In genomic region chr6:7991992-7992815, GRCh38 we compare ENCODE assay signal across 8 cellular contexts.
A peak's percentile ranks its signal among the peaks of the same experiment; 100 is the strongest.
DNase-seq lines count a peak whose midpoint lies in the region; ATAC-seq and TF ChIP-seq lines count a peak whose summit lies in the region.

No MANE protein-coding gene starts in this region.

- no peaks in the 10 kb centered on the region for H3K79me2 ChIP-seq in OCI-LY1 (ENCODE audit: insufficient read depth, low read length)

- H3K9me2 ChIP-seq in OCI-LY1 (ENCODE audit: low read depth, low read length) = no peaks in the 10 kb centered on the region

- H3K27ac ChIP-seq in OCI-LY1 (ENCODE audit: low read depth, low read length, poor library complexity, severe bottlenecking) (no peak overlapping the region), epithelial cell of prostate (peak overlapping the region; percentile 23)

- TF ChIP-seq CTCF in OCI-LY1 (IDR thresholded peaks at IDR 0.05; ENCODE audit: low read length) = peak; percentile 72
- peak; percentile 21 to 43 (median 34) for TF ChIP-seq CTCF in nephron (IDR thresholded peaks at IDR 0.05; ENCODE audit: unreplicated experiment in 3 of 3)

- ATAC-seq in GM18505 (IDR thresholded peaks at IDR 0.05; ENCODE audit: unreplicated experiment) = peak; percentile 76
- peak; percentile 85 for ATAC-seq in HG02943 (IDR thresholded peaks at IDR 0.05; ENCODE audit: low read depth, unreplicated experiment)

- no peak overlapping the region for H3K4me3 Mint-ChIP-seq in nephron

- no peak for TF ChIP-seq POLR2A in GM18505 (IDR thresholded peaks at IDR 0.05; ENCODE audit: borderline replicate concordance, extremely low read depth, insufficient read depth, insufficient read length)

- no peaks in the 10 kb centered on the region for H3K9me3 ChIP-seq in OCI-LY1 (ENCODE audit: low read length)

- DNase-seq in 8988T = peak; percentile 43
- no peak for DNase-seq in epithelial cell of prostate (ENCODE audit: low read depth, low spot score)
- no peak for DNase-seq in activated CD8-positive, alpha-beta memory T cell treated with anti-CD3 and anti-CD28 coated beads, Interleukin-2, amount 50 U/mL, for 48 hours
- no peak for DNase-seq in NCI-H1092 (lab: John Stamatoyannopoulos, UW)

- H4K20me1 ChIP-seq in OCI-LY1 (ENCODE audit: insufficient read depth, low read length) = no peaks in the 10 kb centered on the region

- H2AFZ ChIP-seq in OCI-LY1 (ENCODE audit: low read length) = no peak overlapping the region

- peaks cover 25% of the 10 kb centered on the region for H3K4me1 Mint-ChIP-seq in nephron

- H3F3A ChIP-seq in OCI-LY1 (ENCODE audit: insufficient read depth, low read length) = no peaks in the 10 kb centered on the region

- H3K4me1 ChIP-seq in OCI-LY1 (ENCODE audit: insufficient read depth, low read length, severe bottlenecking) = no peaks in the 10 kb centered on the region

- no peaks in the 10 kb centered on the region for H3K9me3 Mint-ChIP-seq in nephron

- no peak overlapping the region for H3K9ac ChIP-seq in OCI-LY1 (ENCODE audit: low read length)

- no peaks in the 10 kb centered on the region for H3K36me3 ChIP-seq in OCI-LY1 (ENCODE audit: insufficient read depth, low read length)

- no peaks in the 10 kb centered on the region for H3K27me3 ChIP-seq in OCI-LY1 (ENCODE audit: insufficient read depth, low read length)

- no peak overlapping the region for H3K4me2 ChIP-seq in OCI-LY1 (ENCODE audit: low read length)

- peaks cover 5% of the 10 kb centered on the region for H3K36me3 Mint-ChIP-seq in nephron (ENCODE audit: low read depth)

- peak overlapping the region; percentile 11 to 43 (median 23) for H3K27ac Mint-ChIP-seq in nephron

- peaks cover 5% of the 10 kb centered on the region for H3K27me3 Mint-ChIP-seq in nephron (ENCODE audit: low read depth)

- no peak overlapping the region for H3K4me3 ChIP-seq in OCI-LY1 (ENCODE audit: low read depth, low read length, poor library complexity, severe bottlenecking)
